11 cellular contexts compared by ENCODE assay signal in genomic region chr11:117076941-117077659, GRCh38. TPM values are rescaled to one million over a fixed set of nuclear protein-coding genes. Genes with fewer than 3 reads are reported as not detected.
A peak's percentile ranks its signal among the peaks of the same experiment; 100 is the strongest.
DNase-seq lines count a peak whose midpoint lies in the region; ATAC-seq, FAIRE-seq and TF ChIP-seq lines count a peak whose summit lies in the region.
"Had no signal": no experiment of that assay in that cellular context is flagged by ENCODE, and none has a peak within 500 bp of the region (broad histone marks: within the 10 kb centered on the region; RNA-seq: fewer than 3 reads in every experiment).

No MANE protein-coding gene starts in this region.

- TF ChIP-seq POLR2A in GM12891 (IDR thresholded peaks at IDR 0.05; ENCODE audit: low read depth, low read length), result no peak

- no peak for ATAC-seq in omental fat pad (ENCODE audit: low FRiP score)
- ATAC-seq: stimulated activated effector memory CD8-positive, alpha-beta T cell treated with anti-CD3 and anti-CD28 coated beads, Interleukin-12 subunit alpha, Interleukin-12 subunit beta, amount 100 ng/mL, for 72 hours had no signal

- 0 out of 2 replicates have a peak overlapping the region, but pooled peaks have one; percentile 4 for H3K4me3 ChIP-seq in LNCaP clone FGC (ENCODE audit: low read depth, low read length)

- H3K4me1 Mint-ChIP-seq in nephron, result peaks cover 3% of the 10 kb centered on the region

- H3K4me3 Mint-ChIP-seq in nephron, result no peak overlapping the region
- H3K4me3 Mint-ChIP-seq: stimulated activated effector memory CD8-positive, alpha-beta T cell treated with anti-CD3 and anti-CD28 coated beads, Interleukin-12 subunit alpha, Interleukin-12 subunit beta, amount 100 ng/mL, for 72 hours had no signal

- POLR2A ChIA-PET in RWPE1 (lab: Yijun Ruan, JAX; ENCODE audit: low non-redundant PET), result no interaction called here

- peaks cover 5% of the 10 kb centered on the region for H3K36me3 Mint-ChIP-seq in nephron (ENCODE audit: low read depth)

- H3K27ac ChIP-seq in angular gyrus (ENCODE audit: low read depth, low read length) (peak overlapping the region; percentile 92), RWPE1 (no peak overlapping the region)

- peak; percentile 70 for FAIRE-seq in GM12891 (lab: Jason Lieb, UNC)

- peak overlapping the region in 2 of 3 experiments; percentile 40 to 78 for H3K27ac Mint-ChIP-seq in nephron
- H3K27ac Mint-ChIP-seq: stimulated activated effector memory CD8-positive, alpha-beta T cell treated with anti-CD3 and anti-CD28 coated beads, Interleukin-12 subunit alpha, Interleukin-12 subunit beta, amount 100 ng/mL, for 72 hours had no signal

- no peaks in the 10 kb centered on the region for H3K27me3 Mint-ChIP-seq in nephron (ENCODE audit: low read depth)

- no peak for DNase-seq in GM12891 (ENCODE audit: insufficient read length, low spot score)
- DNase-seq in LNCaP clone FGC (ENCODE audit: low read depth), result peak; percentile 85
- DNase-seq in omental fat pad (ENCODE audit: low spot score), result no peak
- no peak for DNase-seq in A172 (ENCODE audit: low spot score)
- no peak for DNase-seq in foreskin melanocyte
- no peak for DNase-seq in RWPE1 (ENCODE audit: low spot score)
- DNase-seq: activated effector memory CD4-positive, alpha-beta T cell treated with Interleukin-2 at 50 U/mL for 16 hours; DND-41 had no signal

- CTCF ChIA-PET in RWPE1 (lab: Yijun Ruan, JAX), result interaction anchor here (0.6 kb wide), 1 partner anchor 27 kb away, joined by 4 read pairs; no protein-coding TSS in a partner anchor

- TF ChIP-seq CTCF in LNCaP clone FGC (IDR thresholded peaks at IDR 0.05; ENCODE audit: control insufficient read depth, extremely low read depth, insufficient read depth) (no peak), nephron (IDR thresholded peaks at IDR 0.05; ENCODE audit: unreplicated experiment in 3 of 3) (no peak), omental fat pad (IDR thresholded peaks at IDR 0.05) (no peak), RWPE1 (conservative IDR thresholded peaks at IDR 0.05; ENCODE audit: low read depth) (no peak)

- H3K9me3 Mint-ChIP-seq in nephron, result no peaks in the 10 kb centered on the region
- H3K9me3 Mint-ChIP-seq: stimulated activated effector memory CD8-positive, alpha-beta T cell treated with anti-CD3 and anti-CD28 coated beads, Interleukin-12 subunit alpha, Interleukin-12 subunit beta, amount 100 ng/mL, for 72 hours had no signal

TF ChIP-seq in GM12891, 5 proteins besides CTCF, POLR2A, EP300 and RAD21:
- no peak for TF ChIP-seq POLR2AphosphoS5 (IDR thresholded peaks at IDR 0.05; ENCODE audit: low read depth, low read length)
- TF ChIP-seq POU2F2 (IDR thresholded peaks at IDR 0.05; ENCODE audit: low read depth, low read length), result no peak
- no peak for TF ChIP-seq TAF1 (IDR thresholded peaks at IDR 0.05; ENCODE audit: low read depth, low read length)
- TF ChIP-seq PAX5 (IDR thresholded peaks at IDR 0.05; ENCODE audit: insufficient read depth, low read length, severe bottlenecking), result no peak
- TF ChIP-seq SPI1 (IDR thresholded peaks at IDR 0.05; ENCODE audit: low read depth, low read length), result no peak
TF ChIP-seq in GM12891: peak in this region for 0.

RNA-seq across cellular contexts. Expression of gene SIK3, which starts 21.1 kb away (rescaled TPM):
- polyA plus RNA-seq in GM12891 (2012; ENCODE audit: low read depth, missing spikeins), result 10.8 TPM
- total RNA-seq in omental fat pad, result 10 to 100 TPM; 31.2 to 54.6 (median 50.2) TPM
- 4.1 and 6.9 TPM in 2 replicates for total RNA-seq in A172 (2014; rRNA removed; shearing (Covaris generic))
